11 cellular contexts compared by ENCODE assay signal in the genomic region with DNA sequence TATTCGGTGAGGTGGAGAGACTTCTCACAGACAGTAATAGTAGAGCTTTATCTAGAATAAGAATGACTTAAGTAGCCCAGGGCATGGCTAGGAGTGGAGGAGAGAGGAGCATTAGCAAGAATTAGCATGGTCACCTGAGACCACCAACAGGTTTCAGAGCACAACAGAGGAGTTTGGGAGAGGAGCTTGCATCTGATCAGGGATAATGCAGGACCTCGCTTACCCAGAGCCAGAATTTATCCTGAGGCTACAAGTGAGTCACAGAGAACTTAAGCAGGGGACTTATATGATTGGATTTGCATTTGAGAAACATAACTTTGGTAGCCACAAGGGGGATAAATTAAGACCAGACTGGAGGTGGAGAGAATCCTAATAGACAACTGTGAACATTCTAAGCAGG.
DNase-seq lines count a peak whose midpoint lies in the region; ATAC-seq and TF ChIP-seq lines count a peak whose summit lies in the region.
"Had no signal": no experiment of that assay in that cellular context is flagged by ENCODE, and none has a peak within 500 bp of the region (broad histone marks: within the 10 kb centered on the region; RNA-seq: fewer than 3 reads in every experiment).

No MANE protein-coding gene starts in this region.

- H3K4me1 Mint-ChIP-seq in stimulated activated naive B cell treated with anti-CD40 and anti-IgM and Interleukin-4, amounts not matched to agents 10 μg/mL and 1 μg/mL and 100 μg/mL, for 72 hours: no peaks in the 10 kb centered on the region
- H3K4me1 Mint-ChIP-seq: activated B cell treated with CpG ODN at 0.5 μM for 24 hours had no signal

- H3K9me2 ChIP-seq in PC-3 (replicated peaks; ENCODE audit: low read length): no peaks in the 10 kb centered on the region

- intact Hi-C loops in PC-3 (cut with micrococcal nuclease): no loop called here

- H2AFZ ChIP-seq in PC-3 (ENCODE audit: low read length): no peak overlapping the region

- H3K4me3 ChIP-seq in BE2C (ENCODE audit: low read depth, low read length): no peak overlapping the region
- no peak overlapping the region for H3K4me3 ChIP-seq in PC-3 (ENCODE audit: low read length)
- H3K4me3 ChIP-seq in epithelial cell of esophagus (ENCODE audit: low read length): no peak overlapping the region
- peak overlapping the region; percentile 1 for H3K4me3 ChIP-seq in iPS-18a (ENCODE audit: low read length)
- H3K4me3 ChIP-seq: BLaER1 treated with 17β-estradiol and CSF1 and Interleukin-3, amounts not matched to agents 10 nM and 100 nM had no signal

- H3K27me3 ChIP-seq in BE2C (no peaks in the 10 kb centered on the region), PC-3 (ENCODE audit: low read length) (no peaks in the 10 kb centered on the region), iPS-18a (ENCODE audit: control insufficient read depth, insufficient read depth, low read length) (peaks cover 48% of the 10 kb centered on the region)
- H3K27me3 ChIP-seq: BLaER1 treated with 17β-estradiol and CSF1 and Interleukin-3, amounts not matched to agents 10 nM and 100 nM had no signal

- H3K36me3 ChIP-seq in BE2C: no peaks in the 10 kb centered on the region
- H3K36me3 ChIP-seq in PC-3 (ENCODE audit: low read depth, low read length): no peaks in the 10 kb centered on the region
- H3K36me3 ChIP-seq in iPS-18a (ENCODE audit: control insufficient read depth, low read depth, low read length): no peaks in the 10 kb centered on the region
- H3K36me3 ChIP-seq: BLaER1 treated with 17β-estradiol and CSF1 and Interleukin-3, amounts not matched to agents 10 nM and 100 nM had no signal

- no peak overlapping the region for H3K27ac Mint-ChIP-seq in stimulated activated naive B cell treated with anti-CD40 and anti-IgM and Interleukin-4, amounts not matched to agents 10 μg/mL and 1 μg/mL and 100 μg/mL, for 72 hours
- H3K27ac Mint-ChIP-seq: activated B cell treated with CpG ODN at 0.5 μM for 24 hours, mesothelial cell of epicardium had no signal

- DNase-seq in BE2C: peak; percentile 28
- peak; percentile 63 for DNase-seq in PC-3
- DNase-seq in epithelial cell of esophagus (ENCODE audit: low read depth): peak; percentile 71
- DNase-seq in NCI-H2081 treated with DMSO at 0.1 percent for 48 hours (lab: John Stamatoyannopoulos, UW): no peak
- DNase-seq in SKM-1 (lab: John Stamatoyannopoulos, UW; ENCODE audit: unreplicated experiment): no peak
- DNase-seq in stimulated activated naive B cell treated with anti-CD40 and anti-IgM and Interleukin-4, amounts not matched to agents 10 μg/mL and 1 μg/mL and 100 μg/mL, for 72 hours: no peak
- DNase-seq: activated B cell treated with CpG ODN at 0.5 μM for 24 hours had no signal

- H3K27me3 Mint-ChIP-seq in stimulated activated naive B cell treated with anti-CD40 and anti-IgM and Interleukin-4, amounts not matched to agents 10 μg/mL and 1 μg/mL and 100 μg/mL, for 72 hours: peaks cover 5 to 7% of the 10 kb centered on the region in 2 donors

- H3K27ac ChIP-seq in PC-3 (ENCODE audit: low read length) (no peak overlapping the region), iPS-18a (ENCODE audit: low read length) (no peak overlapping the region)
- H3K27ac ChIP-seq: BLaER1 treated with 17β-estradiol and CSF1 and Interleukin-3, amounts not matched to agents 10 nM and 100 nM had no signal

- no peaks in the 10 kb centered on the region for H3K9me3 ChIP-seq in BE2C
- H3K9me3 ChIP-seq in PC-3 (ENCODE audit: low read length): no peaks in the 10 kb centered on the region
- H3K9me3 ChIP-seq in iPS-18a (ENCODE audit: control insufficient read depth, low read depth, low read length): no peaks in the 10 kb centered on the region

- CTCF ChIA-PET in PC-3 (lab: Charles Lee): interaction anchor here (0.5 kb wide), 1 partner anchor 36 kb away, joined by 4 read pairs; no protein-coding TSS in a partner anchor

- H3K4me1 ChIP-seq in BE2C (peaks cover 23% of the 10 kb centered on the region), PC-3 (ENCODE audit: insufficient read depth, low read length) (0 out of 2 replicates have a peak, but pooled peaks cover 3% of the 10 kb centered on the region), iPS-18a (ENCODE audit: control insufficient read depth, low read depth, low read length) (peaks cover 31% of the 10 kb centered on the region)

- no peaks in the 10 kb centered on the region for H3K36me3 Mint-ChIP-seq in stimulated activated naive B cell treated with anti-CD40 and anti-IgM and Interleukin-4, amounts not matched to agents 10 μg/mL and 1 μg/mL and 100 μg/mL, for 72 hours
- H3K36me3 Mint-ChIP-seq: mesothelial cell of epicardium had no signal

- no peaks in the 10 kb centered on the region for H4K20me1 ChIP-seq in PC-3 (ENCODE audit: low read length)
- H4K20me1 ChIP-seq: BLaER1 treated with 17β-estradiol and CSF1 and Interleukin-3, amounts not matched to agents 10 nM and 100 nM had no signal

- H3K4me3 Mint-ChIP-seq in stimulated activated naive B cell treated with anti-CD40 and anti-IgM and Interleukin-4, amounts not matched to agents 10 μg/mL and 1 μg/mL and 100 μg/mL, for 72 hours: no peak overlapping the region
- H3K4me3 Mint-ChIP-seq: activated B cell treated with CpG ODN at 0.5 μM for 24 hours, mesothelial cell of epicardium had no signal

- BruUV-seq in PC-3 (replicated peaks; lab: Mats Ljungman, UMichigan): no TSS peak

- no peaks in the 10 kb centered on the region for H3K9me3 Mint-ChIP-seq in stimulated activated naive B cell treated with anti-CD40 and anti-IgM and Interleukin-4, amounts not matched to agents 10 μg/mL and 1 μg/mL and 100 μg/mL, for 72 hours
- H3K9me3 Mint-ChIP-seq: activated B cell treated with CpG ODN at 0.5 μM for 24 hours, mesothelial cell of epicardium had no signal

- no peak overlapping the region for H3K4me2 ChIP-seq in PC-3 (ENCODE audit: low read length)

- POLR2A ChIA-PET in PC-3 (lab: Charles Lee; ENCODE audit: unreplicated experiment): interaction anchor here (0.5 kb wide), 1 partner anchor 85 kb away, joined by 3 read pairs; no protein-coding TSS in a partner anchor

- no peaks in the 10 kb centered on the region for H3K79me2 ChIP-seq in PC-3 (ENCODE audit: low read length)

- no peaks in the 10 kb centered on the region for H3F3A ChIP-seq in PC-3 (ENCODE audit: low read length, unreplicated experiment)

- peak; percentile 37 for ATAC-seq in PC-3
- ATAC-seq in GM19452 (IDR thresholded peaks at IDR 0.05; ENCODE audit: unreplicated experiment): no peak
- ATAC-seq in stimulated activated naive B cell treated with anti-CD40 and anti-IgM and Interleukin-4, amounts not matched to agents 10 μg/mL and 1 μg/mL and 100 μg/mL, for 72 hours (replicated peaks): no peak

- H3K9ac ChIP-seq in PC-3 (ENCODE audit: low read length): no peak overlapping the region
- no peak overlapping the region for H3K9ac ChIP-seq in iPS-18a (ENCODE audit: low read length)
- H3K9ac ChIP-seq: BLaER1 treated with 17β-estradiol and CSF1 and Interleukin-3, amounts not matched to agents 10 nM and 100 nM had no signal

- TF ChIP-seq CTCF in BE2C (IDR thresholded peaks at IDR 0.05; ENCODE audit: low read depth, low read length) (peak; percentile 41), PC-3 (conservative IDR thresholded peaks at IDR 0.05; ENCODE audit: low read depth, low read length) (peak; percentile 42), epithelial cell of esophagus (IDR thresholded peaks at IDR 0.05; ENCODE audit: insufficient read depth, low read depth, low read length, missing control alignments) (no peak)

Comparison
In these comparisons a context has a peak if more than half of its experiments do, and no peak if none do; other contexts are left out.
1. DNase-seq: peak in BE2C (single experiment), PC-3 (single experiment) and epithelial cell of esophagus (single experiment); none in NCI-H2081 treated with DMSO at 0.1 percent for 48 hours (single experiment), SKM-1 (single experiment) and stimulated activated naive B cell treated with anti-CD40 and anti-IgM and Interleukin-4, amounts not matched to agents 10 μg/mL and 1 μg/mL and 100 μg/mL, for 72 hours (single experiment).